ENCODE assay signal across 1 cellular context in the genomic region with DNA sequence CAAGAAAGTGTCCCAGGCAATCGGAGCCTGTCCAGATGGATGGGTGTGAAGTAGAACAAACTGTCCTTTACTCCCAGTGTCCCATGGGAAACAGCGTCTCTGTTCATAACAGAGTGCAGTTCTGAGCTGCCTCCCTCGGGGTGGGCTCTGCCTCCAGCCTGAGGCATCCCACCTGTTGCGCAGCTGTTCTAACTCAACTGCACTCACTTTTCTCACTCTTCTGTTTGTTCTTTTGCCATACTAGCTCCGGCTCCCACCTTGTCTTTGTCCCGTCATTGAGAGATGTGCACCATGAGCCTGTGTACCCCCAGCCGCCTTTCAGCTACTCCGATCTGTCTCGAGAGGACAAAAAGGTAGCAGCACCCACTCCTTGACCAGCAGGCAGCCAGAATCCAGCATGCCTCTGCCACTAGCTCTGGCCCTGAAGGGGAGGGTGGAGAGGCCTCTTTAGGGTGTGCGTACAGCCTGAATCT.
TF ChIP-seq lines count a peak whose summit lies in the region.

No MANE protein-coding gene starts in this region.

TF ChIP-seq in IMR-90, 13 proteins besides CTCF, POLR2A, EP300 and RAD21:
- no peak for TF ChIP-seq MAZ (IDR thresholded peaks at IDR 0.05; ENCODE audit: borderline replicate concordance, low read depth, low read length)
- no peak for TF ChIP-seq FOS (IDR thresholded peaks at IDR 0.05; ENCODE audit: low read depth, low read length)
- TF ChIP-seq RFX5 (IDR thresholded peaks at IDR 0.05; ENCODE audit: low read depth, low read length): no peak
- TF ChIP-seq CEBPB (IDR thresholded peaks at IDR 0.05; ENCODE audit: low read depth, low read length): no peak
- no peak for TF ChIP-seq CHD1 (IDR thresholded peaks at IDR 0.05; ENCODE audit: low read depth, low read length)
- no peak for TF ChIP-seq RCOR1 (IDR thresholded peaks at IDR 0.05; ENCODE audit: insufficient replicate concordance, low read length)
- no peak for TF ChIP-seq BHLHE40 (IDR thresholded peaks at IDR 0.05; ENCODE audit: low read depth, low read length)
- no peak for TF ChIP-seq MAFK (IDR thresholded peaks at IDR 0.05; ENCODE audit: low read depth, low read length)
- TF ChIP-seq MXI1 (IDR thresholded peaks at IDR 0.05; ENCODE audit: borderline replicate concordance, low read depth, low read length): no peak
- TF ChIP-seq ELK1 (IDR thresholded peaks at IDR 0.05; ENCODE audit: borderline replicate concordance, low read depth, low read length): no peak
- no peak for TF ChIP-seq SMC3 (IDR thresholded peaks at IDR 0.05; ENCODE audit: low read depth, low read length)
